In the genomic region with DNA sequence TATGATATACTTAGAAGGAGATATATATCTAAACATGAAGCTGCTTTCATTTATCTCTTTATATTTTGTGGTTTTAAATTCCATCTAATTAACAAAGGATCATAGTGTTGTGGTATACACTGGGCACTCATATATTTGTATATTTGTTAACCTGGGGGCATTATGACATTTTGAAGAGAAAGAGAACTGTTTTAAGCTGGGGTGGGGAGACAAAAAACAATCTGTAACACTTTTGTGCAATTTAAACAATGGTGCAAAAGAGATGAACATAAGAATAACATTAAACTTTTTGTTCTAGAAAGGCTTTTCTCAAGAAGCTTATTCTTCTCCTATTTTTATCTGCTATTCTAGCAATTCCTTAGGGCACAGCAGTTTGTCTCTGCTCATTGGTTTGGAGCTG, we compare ENCODE assay signal across 35 cellular contexts.
"Had no signal": no experiment of that assay in that cellular context is flagged by ENCODE, and none has a peak within 500 bp of the region (broad histone marks: within the 10 kb centered on the region; RNA-seq: fewer than 3 reads in every experiment).

No MANE protein-coding gene starts in this region.

- H3K4me3 ChIP-seq: adrenal gland, ascending aorta, body of pancreas, breast epithelium, cardiac muscle cell had no signal

- H3K27me3 ChIP-seq: adrenal gland, ascending aorta, body of pancreas, brain microvascular endothelial cell, breast epithelium, cardiac muscle cell had no signal

- ATAC-seq: activated naive CD4-positive, alpha-beta T cell treated with anti-CD3 and anti-CD28 coated beads, Interleukin-2, amount 50 U/mL, for 72 hours; activated naive CD8-positive, alpha-beta T cell treated with anti-CD3 and anti-CD28 coated beads, Interleukin-2, amount 50 U/mL, for 24 hours; activated T-cell treated with anti-CD3 and anti-CD28 coated beads, Interleukin-2, amount 50 U/mL, for 4 hours; activated T-cell treated with anti-CD3 and anti-CD28 coated beads, Interleukin-2, amount 50 U/mL, for 72 hours; activated T-helper 17 cell treated with anti-CD3 and anti-CD28 coated beads, Interleukin-2, amount 50 U/mL, for 72 hours; body of pancreas had no signal

- H3K4me1 ChIP-seq: adrenal gland, ascending aorta, body of pancreas, breast epithelium had no signal

- H3K9me3 ChIP-seq: adrenal gland, ascending aorta, body of pancreas, breast epithelium had no signal

- DNase-seq: activated effector memory CD4-positive, alpha-beta T cell treated with anti-CD3 and anti-CD28 coated beads, Interleukin-2, amount 50 U/mL, for 16 hours; activated effector memory CD4-positive, alpha-beta T cell treated with Interleukin-2 at 50 U/mL for 16 hours; activated gamma-delta T cell; activated gamma-delta T cell treated with Interleukin-2 at 50 U/mL for 16 hours; activated naive CD4-positive, alpha-beta T cell; activated naive CD4-positive, alpha-beta T cell treated with anti-CD3 and anti-CD28 coated beads for 36 hours; activated naive CD4-positive, alpha-beta T cell treated with anti-CD3 and anti-CD28 coated beads, Interleukin-2, amount 10 ng/mL, durations not matched to agents 7 days and 5 days; activated naive CD4-positive, alpha-beta T cell treated with anti-CD3 and anti-CD28 coated beads, Interleukin-2, amount 50 U/mL, for 16 hours; activated naive CD4-positive, alpha-beta T cell treated with Interleukin-2 at 50 U/mL for 16 hours; activated naive CD8-positive, alpha-beta T cell treated with anti-CD3 and anti-CD28 coated beads for 36 hours; activated naive CD8-positive, alpha-beta T cell treated with anti-CD3 and anti-CD28 coated beads, Interleukin-2, amount 10 ng/mL, durations not matched to agents 7 days and 5 days; activated naive CD8-positive, alpha-beta T cell treated with anti-CD3 and anti-CD28 coated beads, Interleukin-2, amount 50 U/mL, for 24 hours; activated T-cell treated with anti-CD3 and anti-CD28 coated beads for 4 hours; activated T-cell treated with anti-CD3 and anti-CD28 coated beads, Interleukin-2, amount 50 U/mL, for 1 hour; activated T-cell treated with anti-CD3 and anti-CD28 coated beads, Interleukin-2, amount 50 U/mL, for 24 hours; activated T-cell treated with anti-CD3 and anti-CD28 coated beads, Interleukin-2, amount 50 U/mL, for 4 hours; activated T-cell treated with anti-CD3 and anti-CD28 coated beads, Interleukin-2, amount 50 U/mL, for 48 hours; activated T-cell treated with anti-CD3 and anti-CD28 coated beads, Interleukin-2, amount 50 U/mL, for 72 hours; adrenal gland; amniotic stem cell; amygdala; anterior cingulate cortex; aorta; body of pancreas; brain microvascular endothelial cell; caudate nucleus; central memory CD4-positive, alpha-beta T cell; cerebellar nuclear complex had no signal

- FAIRE-seq: astrocyte, bronchial epithelial cell had no signal

- H3K27ac ChIP-seq: adrenal gland, ascending aorta, body of pancreas, brain microvascular endothelial cell, breast epithelium, cardiac muscle cell had no signal

- H3K36me3 ChIP-seq: adrenal gland, ascending aorta, brain microvascular endothelial cell, breast epithelium, cardiac muscle cell had no signal
